23 cellular contexts compared by ENCODE assay signal in the genomic region with DNA sequence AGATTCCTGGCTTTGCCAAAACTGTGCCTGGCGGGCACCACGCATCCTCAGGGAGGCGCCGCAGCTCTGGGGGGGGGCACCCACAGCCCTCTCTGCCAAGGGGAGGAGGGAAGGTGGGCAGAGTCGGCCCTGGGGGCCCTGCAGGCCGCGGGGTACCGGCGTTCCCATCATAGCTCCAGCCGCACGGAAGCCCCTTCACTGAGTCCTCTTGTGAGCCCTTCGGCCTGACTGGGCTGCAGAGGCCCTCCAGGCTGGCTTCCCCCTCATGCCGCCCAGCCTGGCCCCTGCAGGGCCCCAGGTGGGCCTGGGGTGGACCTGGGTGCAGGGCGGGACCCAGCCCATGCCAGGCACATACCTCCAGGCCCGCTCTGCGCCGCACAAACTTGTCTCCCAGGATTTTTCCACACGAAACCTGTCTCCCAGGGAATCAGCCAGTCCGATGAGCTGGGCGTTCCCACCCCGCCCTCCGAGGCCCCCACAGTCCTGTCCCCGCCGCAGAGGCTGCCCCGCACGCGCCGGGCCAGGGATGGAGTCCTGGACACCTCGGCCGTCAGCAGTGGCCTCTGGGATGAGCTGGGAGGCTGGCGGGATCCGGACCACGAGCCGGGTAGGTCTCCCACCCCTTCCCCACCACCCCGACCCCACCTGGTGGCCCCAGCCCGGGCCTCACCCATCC. TPM values are rescaled to one million over a fixed set of nuclear protein-coding genes. Genes with fewer than 3 reads are reported as not detected.
DNase-seq lines count a peak whose midpoint lies in the region; ATAC-seq, FAIRE-seq and TF ChIP-seq lines count a peak whose summit lies in the region.
"Had no signal": no experiment of that assay in that cellular context is flagged by ENCODE, and none has a peak within 500 bp of the region (broad histone marks: within the 10 kb centered on the region; RNA-seq: fewer than 3 reads in every experiment).

No MANE protein-coding gene starts in this region.

- CTCF ChIA-PET in mammary epithelial cell (lab: Charles Lee; ENCODE audit: low non-redundant PET) = no interaction called here

- H3K4me3 ChIP-seq in mammary epithelial cell (replicated peaks in 1 of 3; ENCODE audit: insufficient read depth in 1 of 3, low read depth in 2 of 3, low read length in 3 of 3) = peak overlapping the region; percentile 25 to 71 (median 66)
- peak overlapping the region; percentile 61 to 82 (median 62) for H3K4me3 ChIP-seq in keratinocyte (ENCODE audit: control insufficient read depth in 2 of 3, extremely low read depth in 1 of 3, insufficient read depth in 2 of 3, low read depth in 1 of 3, low read length in 3 of 3)
- H3K4me3 ChIP-seq in vagina = peak overlapping the region; percentile 26 to 45
- H3K4me3 ChIP-seq: MG63 had no signal

- TF ChIP-seq POLR2A in vagina (IDR thresholded peaks at IDR 0.05) = no peak

- no peak overlapping the region for H3K4me3 Mint-ChIP-seq in chondrocyte (ENCODE audit: unreplicated experiment)
- H3K4me3 Mint-ChIP-seq: CD8-positive, alpha-beta T cell had no signal

- H3K27ac ChIP-seq in mammary epithelial cell (ENCODE audit: insufficient read depth, low read depth, low read length) (no peak overlapping the region), keratinocyte (ENCODE audit: control insufficient read depth, insufficient read depth, low read length) (peak overlapping the region; percentile 53), vagina (peak overlapping the region; percentile 56)

- H3K9me3 ChIP-seq in mammary epithelial cell (replicated peaks; ENCODE audit: insufficient read depth, low read length) = no peaks in the 10 kb centered on the region
- no peaks in the 10 kb centered on the region for H3K9me3 ChIP-seq in keratinocyte (ENCODE audit: control insufficient read depth, low read depth, low read length)
- H3K9me3 ChIP-seq in vagina = no peaks in the 10 kb centered on the region
- H3K9me3 ChIP-seq: MG63, SK-N-SH had no signal

- peaks cover under 1% of the 10 kb centered on the region for H3K9me3 Mint-ChIP-seq in chondrocyte (ENCODE audit: low read depth)
- H3K9me3 Mint-ChIP-seq: CD8-positive, alpha-beta T cell had no signal

- H3K36me3 ChIP-seq in mammary epithelial cell (ENCODE audit: insufficient read depth, low read length) = no peaks in the 10 kb centered on the region
- peaks cover 2 to 19% of the 10 kb centered on the region in 2 experiments for H3K36me3 ChIP-seq in keratinocyte (ENCODE audit: control insufficient read depth in 2 of 2, extremely low read depth in 1 of 2, insufficient read depth in 2 of 2, low read length in 2 of 2)
- H3K36me3 ChIP-seq in vagina = no peaks in the 10 kb centered on the region
- H3K36me3 ChIP-seq: MG63 had no signal

- H3K27ac Mint-ChIP-seq in chondrocyte (ENCODE audit: unreplicated experiment) = no peak overlapping the region
- H3K27ac Mint-ChIP-seq: CD8-positive, alpha-beta T cell had no signal

- intact Hi-C loops in Right ventricle myocardium inferior (cut with DNase I) (no loop called here), cardiac septum (cut with DNase I) (no loop called here), mammary epithelial cell (cut with micrococcal nuclease) (loop anchor here (2.0 kb wide), 1 partner anchor 27 kb away; no protein-coding TSS in a partner anchor), vagina (cut with DNase I) (no loop called here)

- WGBS in mammary epithelial cell (ENCODE audit: low coverage, missing lambda C conversion rate) = 8% methylated on average over 9 of the region's 36 CpGs

- TF ChIP-seq CTCF in mammary epithelial cell (conservative IDR thresholded peaks at IDR 0.05 in 1 of 2, IDR thresholded peaks at IDR 0.05 in 1 of 2; ENCODE audit: extremely low read depth in 1 of 2, insufficient read depth in 1 of 2, low read depth in 1 of 2, low read length in 2 of 2) = no peak
- TF ChIP-seq CTCF in keratinocyte (optimal IDR thresholded peaks at IDR 0.05 in 1 of 3, IDR thresholded peaks at IDR 0.05 in 1 of 3, conservative IDR thresholded peaks at IDR 0.05 in 1 of 3; ENCODE audit: extremely low read depth in 1 of 3, insufficient read depth in 2 of 3, low read length in 3 of 3) = no peak
- no peak for TF ChIP-seq CTCF in vagina (IDR thresholded peaks at IDR 0.05)
- no peak for TF ChIP-seq CTCF in chondrocyte (IDR thresholded peaks at IDR 0.05)

- H4K20me1 ChIP-seq in mammary epithelial cell (ENCODE audit: insufficient read depth, low read length) (peaks cover 4% of the 10 kb centered on the region), keratinocyte (ENCODE audit: control insufficient read depth, extremely low read depth, insufficient read depth, low read length) (peaks cover 7% of the 10 kb centered on the region)

- no peaks in the 10 kb centered on the region for H3K9me1 ChIP-seq in keratinocyte (ENCODE audit: control insufficient read depth, extremely low read depth, insufficient read depth, low read length)

- H2AFZ ChIP-seq in mammary epithelial cell (ENCODE audit: low read depth, low read length) (peak overlapping the region; percentile 25), keratinocyte (ENCODE audit: control insufficient read depth, low read length) (no peak overlapping the region)

- no peak for FAIRE-seq in keratinocyte (lab: Jason Lieb, UNC)
- FAIRE-seq: GM12891, H1 had no signal

- H3K4me2 ChIP-seq in mammary epithelial cell (ENCODE audit: insufficient read depth, low read depth, low read length) (peak overlapping the region; percentile 94), keratinocyte (ENCODE audit: control insufficient read depth, extremely low read depth, insufficient read depth, low read depth, low read length) (peak overlapping the region; percentile 80)
- H3K4me2 ChIP-seq: SK-N-SH had no signal

- no peaks in the 10 kb centered on the region for H3K36me3 Mint-ChIP-seq in chondrocyte (ENCODE audit: low read depth)
- H3K36me3 Mint-ChIP-seq: CD8-positive, alpha-beta T cell had no signal

- no peaks in the 10 kb centered on the region for H3K27me3 ChIP-seq in mammary epithelial cell (ENCODE audit: insufficient read depth, low read length)
- H3K27me3 ChIP-seq in keratinocyte (ENCODE audit: control insufficient read depth, extremely low read depth, insufficient read depth, low read length) = no peaks in the 10 kb centered on the region
- no peaks in the 10 kb centered on the region for H3K27me3 ChIP-seq in vagina
- H3K27me3 ChIP-seq: MG63 had no signal

- peaks cover 8% of the 10 kb centered on the region for H3K4me1 Mint-ChIP-seq in chondrocyte (ENCODE audit: low read depth)

- H3K9ac ChIP-seq in mammary epithelial cell (ENCODE audit: insufficient read depth, low read length) (peak overlapping the region; percentile 49), keratinocyte (ENCODE audit: control insufficient read depth, extremely low read depth, insufficient read depth, low read length) (peak overlapping the region; percentile 72)
- H3K9ac ChIP-seq: SK-N-SH had no signal

- dilution Hi-C loops in mammary epithelial cell (cut with HindIII; ENCODE audit: low sequenced_read_pairs) = no loop called here
- dilution Hi-C loops in keratinocyte (cut with MboI; ENCODE audit: extremely low pct_ligation_motif_present, low sequenced_read_pairs) = no loop called here

- no peak for ATAC-seq in Right ventricle myocardium inferior
- ATAC-seq in HG02610 (IDR thresholded peaks at IDR 0.05; ENCODE audit: unreplicated experiment) = no peak
- ATAC-seq: CD8-positive, alpha-beta T cell had no signal

- DNase-seq in Right ventricle myocardium inferior (ENCODE audit: missing footprints) (peak; percentile 57), cardiac septum (ENCODE audit: low spot score) (no peak), mammary epithelial cell (no peak), keratinocyte (ENCODE audit: low read depth, low spot score) (no peak), vagina (ENCODE audit: extremely low spot score in 2 of 2) (no peak), hypothalamus (lab: John Stamatoyannopoulos, UW) (no peak), chondrocyte (ENCODE audit: low spot score) (no peak)
- DNase-seq: 8988T; AML-193; C1 segment of cervical spinal cord; CD8-positive, alpha-beta T cell; DMS153; Kasumi-1; MG63; NCI-H1417; NCI-H187; NCI-H446; NCI-H526 treated with DMSO at 0.1 percent for 48 hours; SHP77 treated with DMSO at 0.1 percent for 48 hours; SK-N-SH had no signal

- no peaks in the 10 kb centered on the region for H3K27me3 Mint-ChIP-seq in chondrocyte (ENCODE audit: low read depth)

- H3K79me2 ChIP-seq in mammary epithelial cell (ENCODE audit: insufficient read depth, low read length) = peaks cover 67% of the 10 kb centered on the region
- H3K79me2 ChIP-seq in keratinocyte (ENCODE audit: control insufficient read depth, insufficient read depth, low read length) = peaks cover 59% of the 10 kb centered on the region

- no TSS peak for BruUV-seq in mammary epithelial cell (replicated peaks; lab: Mats Ljungman, UMichigan)

- H3K4me1 ChIP-seq in mammary epithelial cell (ENCODE audit: insufficient read depth, low read length) (peaks cover 36% of the 10 kb centered on the region), keratinocyte (ENCODE audit: control insufficient read depth, extremely low read depth, insufficient read depth, low read length) (peaks cover 25% of the 10 kb centered on the region), vagina (peaks cover 23% of the 10 kb centered on the region)

- in situ Hi-C loops in mammary epithelial cell (cut with MboI; ENCODE audit: low sequenced_read_pairs in 2 of 2) = no loop called here

RNA-seq across cellular contexts. Expression of gene PKP3, which starts 1.8 kb away (rescaled TPM):
- total RNA-seq in Right ventricle myocardium inferior = 0.32 TPM
- 0.83 TPM for total RNA-seq in cardiac septum
- 100 to 1,000 TPM; 248 to 274 TPM for total RNA-seq in mammary epithelial cell
- polyA plus RNA-seq in mammary epithelial cell = 149 TPM
- polyA minus RNA-seq in mammary epithelial cell = 62.8 TPM
- polyA plus RNA-seq in keratinocyte = 125 to 245 TPM (median 127 TPM) in 3 replicates
- 112 TPM for polyA plus RNA-seq in keratinocyte (2011; ENCODE audit: low read depth)
- polyA plus RNA-seq in keratinocyte (2011; cell fraction: cytosol; rRNA removed) = 67.9 and 176 TPM in 2 replicates
- 163 and 226 TPM in 2 replicates for polyA plus RNA-seq in keratinocyte (2011; cell fraction: nucleus; rRNA removed)
- 180 and 202 TPM in 2 replicates for polyA plus RNA-seq in keratinocyte (2012; ENCODE audit: low replicate concordance)
- 98.9 to 231 TPM (median 193 TPM) in 3 replicates for polyA minus RNA-seq in keratinocyte
- 467 TPM for polyA minus RNA-seq in keratinocyte (2011; cell fraction: cytosol; rRNA and poly(A)+ RNA removed)
- 173 and 240 TPM in 2 replicates for polyA minus RNA-seq in keratinocyte (2011; cell fraction: nucleus; rRNA and poly(A)+ RNA removed)
- 117 TPM for total RNA-seq in vagina
- 0.56 to 0.92 TPM (median 0.85 TPM) in 3 replicates for total RNA-seq in chondrocyte

RNA-seq across cellular contexts. Expression of gene SIGIRR, which starts 22.6 kb away (rescaled TPM):
- 50.0 TPM for total RNA-seq in Right ventricle myocardium inferior
- total RNA-seq in cardiac septum = 33.3 TPM
- 1 to 10 TPM; 1.8 to 5.4 TPM for total RNA-seq in mammary epithelial cell
- polyA plus RNA-seq in mammary epithelial cell = 1.6 TPM
- not detected for polyA minus RNA-seq in mammary epithelial cell
- polyA plus RNA-seq in keratinocyte = 1.8 to 3.8 TPM (median 2.4 TPM) in 3 replicates
- not detected for polyA plus RNA-seq in keratinocyte (2011; ENCODE audit: low read depth)
- 0.78 and 2.4 TPM in 2 replicates for polyA plus RNA-seq in keratinocyte (2011; cell fraction: cytosol; rRNA removed)
- polyA plus RNA-seq in keratinocyte (2011; cell fraction: nucleus; rRNA removed) = 2.9 and 3.4 TPM in 2 replicates
- 2.8 and 6.5 TPM in 2 replicates for polyA plus RNA-seq in keratinocyte (2012; ENCODE audit: low replicate concordance)
- polyA minus RNA-seq in keratinocyte = 0.67 to 8.0 TPM (median 1.0 TPM) in 3 replicates
- 3.6 TPM for polyA minus RNA-seq in keratinocyte (2011; cell fraction: cytosol; rRNA and poly(A)+ RNA removed)
- 1.9 and 2.0 TPM in 2 replicates for polyA minus RNA-seq in keratinocyte (2011; cell fraction: nucleus; rRNA and poly(A)+ RNA removed)
- 48.1 TPM for total RNA-seq in vagina
- 12.3 to 26.6 TPM (median 25.9 TPM) in 3 replicates for total RNA-seq in chondrocyte

RNA-seq across cellular contexts. Expression of gene B4GALNT4, which starts 22.9 kb away (rescaled TPM):
- total RNA-seq in Right ventricle myocardium inferior = 0.54 TPM
- 0.24 TPM for total RNA-seq in cardiac septum
- 10 to 100 TPM in 1 of 2 donors, 1 to 10 TPM in 1; 1.5 to 16.2 TPM for total RNA-seq in mammary epithelial cell
- 7.6 TPM for polyA plus RNA-seq in mammary epithelial cell
- polyA minus RNA-seq in mammary epithelial cell = 5.0 TPM
- polyA plus RNA-seq in keratinocyte = 7.3 to 11.5 TPM (median 8.1 TPM) in 3 replicates
- 2.9 TPM for polyA plus RNA-seq in keratinocyte (2011; ENCODE audit: low read depth)
- 2.2 and 8.1 TPM in 2 replicates for polyA plus RNA-seq in keratinocyte (2011; cell fraction: cytosol; rRNA removed)
- 29.2 and 46.2 TPM in 2 replicates for polyA plus RNA-seq in keratinocyte (2011; cell fraction: nucleus; rRNA removed)
- polyA plus RNA-seq in keratinocyte (2012; ENCODE audit: low replicate concordance) = 7.4 and 13.7 TPM in 2 replicates
- polyA minus RNA-seq in keratinocyte = 2.3 to 6.2 TPM (median 2.4 TPM) in 3 replicates
- polyA minus RNA-seq in keratinocyte (2011; cell fraction: cytosol; rRNA and poly(A)+ RNA removed) = 10.7 TPM
- polyA minus RNA-seq in keratinocyte (2011; cell fraction: nucleus; rRNA and poly(A)+ RNA removed) = 8.7 and 13.1 TPM in 2 replicates
- 15.5 TPM for total RNA-seq in vagina
- total RNA-seq in chondrocyte = 37.0 to 39.1 TPM (median 37.2 TPM) in 3 replicates

RNA-seq across cellular contexts. Expression of gene ANO9, which starts 49.6 kb away (rescaled TPM):
- total RNA-seq in Right ventricle myocardium inferior (0.41 TPM), cardiac septum (0.38 TPM), mammary epithelial cell (10 to 100 TPM; 11.3 to 31.2 TPM), vagina (12.0 TPM), chondrocyte (not detected in 3 replicates)
- polyA plus RNA-seq in mammary epithelial cell (16.6 TPM), keratinocyte (16.1 to 40.2 TPM (median 17.7 TPM) in 3 replicates)
- polyA minus RNA-seq in mammary epithelial cell (12.6 TPM), keratinocyte (15.2 to 21.3 TPM (median 15.5 TPM) in 3 replicates)
- polyA plus RNA-seq in keratinocyte (2011; ENCODE audit: low read depth) = 12.2 TPM
- polyA plus RNA-seq in keratinocyte (2011; cell fraction: cytosol; rRNA removed) = 2.5 and 4.0 TPM in 2 replicates
- 143 and 201 TPM in 2 replicates for polyA plus RNA-seq in keratinocyte (2011; cell fraction: nucleus; rRNA removed)
- polyA plus RNA-seq in keratinocyte (2012; ENCODE audit: low replicate concordance) = 18.0 and 49.7 TPM in 2 replicates
- polyA minus RNA-seq in keratinocyte (2011; cell fraction: cytosol; rRNA and poly(A)+ RNA removed) = 5.0 TPM
- 28.2 and 31.9 TPM in 2 replicates for polyA minus RNA-seq in keratinocyte (2011; cell fraction: nucleus; rRNA and poly(A)+ RNA removed)

RNA-seq across cellular contexts. Expression of gene PTDSS2, which starts 57.8 kb away (rescaled TPM):
- total RNA-seq in Right ventricle myocardium inferior (27.8 TPM), cardiac septum (24.9 TPM), mammary epithelial cell (10 to 100 TPM; 30.8 to 34.5 TPM), vagina (36.1 TPM), chondrocyte (30.0 to 32.5 TPM (median 32.0 TPM) in 3 replicates)
- polyA plus RNA-seq in mammary epithelial cell (32.6 TPM), keratinocyte (21.6 to 36.7 TPM (median 31.7 TPM) in 3 replicates)
- polyA minus RNA-seq in mammary epithelial cell (41.4 TPM), keratinocyte (42.6 to 74.9 TPM (median 46.0 TPM) in 3 replicates)
- polyA plus RNA-seq in keratinocyte (2011; ENCODE audit: low read depth) = 15.6 TPM
- 21.5 and 31.3 TPM in 2 replicates for polyA plus RNA-seq in keratinocyte (2011; cell fraction: cytosol; rRNA removed)
- polyA plus RNA-seq in keratinocyte (2011; cell fraction: nucleus; rRNA removed) = 73.0 and 91.5 TPM in 2 replicates
- polyA plus RNA-seq in keratinocyte (2012; ENCODE audit: low replicate concordance) = 25.4 and 36.5 TPM in 2 replicates
- polyA minus RNA-seq in keratinocyte (2011; cell fraction: cytosol; rRNA and poly(A)+ RNA removed) = 48.5 TPM
- polyA minus RNA-seq in keratinocyte (2011; cell fraction: nucleus; rRNA and poly(A)+ RNA removed) = 59.6 and 60.7 TPM in 2 replicates

Comparison
In these comparisons a context has a peak if more than half of its experiments do, and no peak if none do; other contexts are left out.
1. RNA of gene PKP3, which starts 1.8 kb away (total RNA-seq): 248 to 274 TPM in mammary epithelial cell and 117 TPM in vagina (single experiment); 0.56 to 0.92 TPM in chondrocyte, 0.83 TPM in cardiac septum (single experiment) and 0.32 TPM in Right ventricle myocardium inferior (single experiment); every median in the first group is over 10 times any median in the second.
2. Peak in every context shown above with its lines, with median percentiles within 50 percentile points of each other: H3K4me3 ChIP-seq.